ENCODE assay signal across 9 cellular contexts in genomic region chr4:48483006-48483776, GRCh38. TPM values are rescaled to one million over a fixed set of nuclear protein-coding genes. Genes with fewer than 3 reads are reported as not detected.
DNase-seq lines count a peak whose midpoint lies in the region; ATAC-seq lines count a peak whose summit lies in the region.
"Had no signal": no experiment of that assay in that cellular context is flagged by ENCODE, and none has a peak within 500 bp of the region (broad histone marks: within the 10 kb centered on the region; RNA-seq: fewer than 3 reads in every experiment).

Gene SLC10A4 (plus strand): TSS chr4:48483343. CDS start chr4:48483562, 219 bp downstream.

- H3K4me3 Mint-ChIP-seq in T-helper 2 cell treated with Interferon-gamma antibody and Interleukin-4, amounts not matched to agents 5 μg/mL and 100 μg/mL, for 36 hours: peak within 1 kb of the TSS; percentile 55
- peak within 1 kb of the TSS; percentile 67 to 89 (median 82) for H3K4me3 Mint-ChIP-seq in naive B cell

- DNase-seq in T-helper 2 cell treated with Interferon-gamma antibody and Interleukin-4, amounts not matched to agents 5 μg/mL and 100 μg/mL, for 36 hours (ENCODE audit: low spot score): no peak
- DNase-seq in T-helper 2 cell: no peak
- DNase-seq in NCI-H345 treated with DMSO at 0.1 percent for 48 hours (lab: John Stamatoyannopoulos, UW; ENCODE audit: unreplicated experiment): peak; percentile 35
- DNase-seq in astrocyte of the hippocampus (ENCODE audit: low read depth, low spot score): peak; percentile 63
- no peak for DNase-seq in naive B cell
- DNase-seq in cerebellar cortex (ENCODE audit: low spot score): no peak
- DNase-seq in NCI-H226: no peak
- DNase-seq: DND-41 had no signal

- H3K27ac Mint-ChIP-seq in T-helper 2 cell treated with Interferon-gamma antibody and Interleukin-4, amounts not matched to agents 5 μg/mL and 100 μg/mL, for 36 hours: no peak within 1 kb of the TSS
- peak within 1 kb of the TSS in 1 of 6 donors; percentile 68 for H3K27ac Mint-ChIP-seq in naive B cell

- no peaks in the 10 kb centered on the region for H3K9me3 Mint-ChIP-seq in T-helper 2 cell treated with Interferon-gamma antibody and Interleukin-4, amounts not matched to agents 5 μg/mL and 100 μg/mL, for 36 hours
- H3K9me3 Mint-ChIP-seq in naive B cell: peaks cover 0 to 6% (median 0%) of the 10 kb centered on the region in 7 donors

- H3K4me1 Mint-ChIP-seq in T-helper 2 cell treated with Interferon-gamma antibody and Interleukin-4, amounts not matched to agents 5 μg/mL and 100 μg/mL, for 36 hours (ENCODE audit: low read depth): peaks cover 9% of the 10 kb centered on the region
- peaks cover 10 to 21% (median 15%) of the 10 kb centered on the region in 3 donors for H3K4me1 Mint-ChIP-seq in naive B cell

- ATAC-seq in naive B cell (ENCODE audit: low read depth in 2 of 2) (peak; percentile 66 to 71), GM19023 (IDR thresholded peaks at IDR 0.05; ENCODE audit: unreplicated experiment) (no peak)

- H3K36me3 Mint-ChIP-seq in T-helper 2 cell treated with Interferon-gamma antibody and Interleukin-4, amounts not matched to agents 5 μg/mL and 100 μg/mL, for 36 hours (ENCODE audit: low read depth): no peaks in the 10 kb centered on the region
- H3K36me3 Mint-ChIP-seq in naive B cell: no peaks in the 10 kb centered on the region

- H3K27me3 Mint-ChIP-seq in T-helper 2 cell treated with Interferon-gamma antibody and Interleukin-4, amounts not matched to agents 5 μg/mL and 100 μg/mL, for 36 hours (ENCODE audit: low read depth): peaks cover 72% of the 10 kb centered on the region
- peaks cover 55 to 59% (median 57%) of the 10 kb centered on the region in 3 donors for H3K27me3 Mint-ChIP-seq in naive B cell

RNA-seq across cellular contexts. Expression of gene SLC10A4, which starts in this region (rescaled TPM):
- polyA plus RNA-seq in naive B cell (ENCODE audit: low read depth in 6 of 6): under 1 TPM in 1 of 6 donors, not detected in 5; 0.16 TPM

Comparison
In these comparisons a context has a peak if more than half of its experiments do, and no peak if none do; other contexts are left out.
1. Peak in ATAC-seq in naive B cell; RNA of the gene not detected or under 1 TPM.
2. DNase-seq: peak in NCI-H345 treated with DMSO at 0.1 percent for 48 hours (single experiment) and astrocyte of the hippocampus (single experiment); none in T-helper 2 cell treated with Interferon-gamma antibody and Interleukin-4, amounts not matched to agents 5 μg/mL and 100 μg/mL, for 36 hours (single experiment), T-helper 2 cell (0 of 5), naive B cell (single experiment), cerebellar cortex (single experiment) and NCI-H226 (single experiment).